ENCODE assay signal across 23 cellular contexts in genomic region chr19:1366899-1367870, GRCh38. TPM values are rescaled to one million over a fixed set of nuclear protein-coding genes. Genes with fewer than 3 reads are reported as not detected.
DNase-seq lines count a peak whose midpoint lies in the region; ATAC-seq and TF ChIP-seq lines count a peak whose summit lies in the region.
"Had no signal": no experiment of that assay in that cellular context is flagged by ENCODE, and none has a peak within 500 bp of the region (broad histone marks: within the 10 kb centered on the region; RNA-seq: fewer than 3 reads in every experiment).

No MANE protein-coding gene starts in this region.

- no peaks in the 10 kb centered on the region for H3K9me3 ChIP-seq in BLaER1
- H3K9me3 ChIP-seq in WERI-Rb-1 (ENCODE audit: severe bottlenecking) = no peaks in the 10 kb centered on the region
- no peaks in the 10 kb centered on the region for H3K9me3 ChIP-seq in gastrocnemius medialis
- H3K9me3 ChIP-seq: colonic mucosa, heart left ventricle, sigmoid colon had no signal

- ATAC-seq in HG03039 (IDR thresholded peaks at IDR 0.05; ENCODE audit: unreplicated experiment) = no peak
- no peak for ATAC-seq in gastrocnemius medialis
- ATAC-seq: HCT116, heart left ventricle, left cardiac atrium had no signal

- H3K4me1 ChIP-seq in BLaER1 (peaks cover 100% of the 10 kb centered on the region), gastrocnemius medialis (no peaks in the 10 kb centered on the region)
- H3K4me1 ChIP-seq: colonic mucosa had no signal

- in situ Hi-C loops in KBM-7 (cut with MboI; ENCODE audit: low pct_unique_long_range_greater_than_20kb, low sequenced_read_pairs) = loop anchor here (10.0 kb wide), 1 partner anchor 52 kb away; no protein-coding TSS in a partner anchor
- in situ Hi-C loops in gastrocnemius medialis (cut with MboI; ENCODE audit: low sequenced_read_pairs in 4 of 4) = no loop called here

- H4K20me1 ChIP-seq in BLaER1 = no peaks in the 10 kb centered on the region; the same call in 1 of the 2 replicates

- TF ChIP-seq CTCF in WERI-Rb-1 (IDR thresholded peaks at IDR 0.05; ENCODE audit: low read depth, low read length) (no peak), gastrocnemius medialis (IDR thresholded peaks at IDR 0.05 in 4 of 5, conservative IDR thresholded peaks at IDR 0.05 in 1 of 5) (no peak)

- peak; percentile 59 for DNase-seq in KBM-7
- no peak for DNase-seq in WERI-Rb-1
- peak; percentile 56 for DNase-seq in medulla oblongata (ENCODE audit: extremely low spot score)
- no peak for DNase-seq in activated CD8-positive, alpha-beta memory T cell treated with anti-CD3 and anti-CD28 coated beads for 24 hours
- no peak for DNase-seq in gastrocnemius medialis
- DNase-seq: activated B cell treated with CpG ODN at 0.5 μM for 24 hours; activated CD4-positive, alpha-beta T cell treated with anti-CD3 and anti-CD28 coated beads, Interleukin-2, amount 50 U/mL, for 48 hours; activated gamma-delta T cell treated with Interleukin-2 at 50 U/mL for 16 hours; brain microvascular endothelial cell; CD4-positive, alpha-beta memory T cell; colonic mucosa; DMS53; GDM1; heart left ventricle; left cardiac atrium; NCI-H187; NCI-H2227 treated with DMSO at 0.1 percent for 48 hours; NCI-H774; sigmoid colon; stimulated activated CD4-positive, alpha-beta T cell treated with anti-CD3 and anti-CD28 coated beads, Interleukin-15, amount 100 ng/mL, for 24 hours had no signal

- peaks cover 33% of the 10 kb centered on the region for H3K36me3 ChIP-seq in BLaER1
- peaks cover 79% of the 10 kb centered on the region for H3K36me3 ChIP-seq in WERI-Rb-1
- peaks cover 0 to 78% of the 10 kb centered on the region in 2 donors for H3K36me3 ChIP-seq in gastrocnemius medialis
- H3K36me3 ChIP-seq: colonic mucosa had no signal

- H3K4me2 ChIP-seq in BLaER1 = peak overlapping the region; percentile 99

- H3K27me3 ChIP-seq in BLaER1 = no peaks in the 10 kb centered on the region
- no peaks in the 10 kb centered on the region for H3K27me3 ChIP-seq in WERI-Rb-1 (ENCODE audit: insufficient read depth, low read depth, severe bottlenecking)
- no peaks in the 10 kb centered on the region for H3K27me3 ChIP-seq in gastrocnemius medialis
- H3K27me3 ChIP-seq: brain microvascular endothelial cell, colonic mucosa, heart left ventricle, sigmoid colon had no signal

- H3K4me3 ChIP-seq in BLaER1 = no peak overlapping the region
- no peak overlapping the region for H3K4me3 ChIP-seq in WERI-Rb-1 (ENCODE audit: low read depth, low read length)
- H3K4me3 ChIP-seq in gastrocnemius medialis = no peak overlapping the region
- H3K4me3 ChIP-seq: colonic mucosa, heart left ventricle, sigmoid colon had no signal

- intact Hi-C loops in gastrocnemius medialis (cut with DNase I; ENCODE audit: low total_unique reads) = no loop called here

- no peak for TF ChIP-seq POLR2A in gastrocnemius medialis (IDR thresholded peaks at IDR 0.05)

- H3K9ac ChIP-seq in BLaER1 = peak overlapping the region; percentile 72

- H3K27ac ChIP-seq in BLaER1 (peak overlapping the region; percentile 86), WERI-Rb-1 (peak overlapping the region; percentile 34), gastrocnemius medialis (no peak overlapping the region)
- H3K27ac ChIP-seq: brain microvascular endothelial cell, colonic mucosa, heart left ventricle, sigmoid colon had no signal

RNA-seq across cellular contexts. Expression of gene NDUFS7, which starts 16.5 kb away (rescaled TPM):
- total RNA-seq in gastrocnemius medialis = 100 to 1,000 TPM; 259 to 497 (median 377) TPM

RNA-seq across cellular contexts. Expression of gene GAMT, which starts 34.2 kb away (rescaled TPM):
- 100 to 1,000 TPM; 269 to 421 (median 373) TPM for total RNA-seq in gastrocnemius medialis

RNA-seq across cellular contexts. Expression of gene DAZAP1, which starts 40.2 kb away (rescaled TPM):
- total RNA-seq in gastrocnemius medialis = 10 to 100 TPM; 53.7 to 74.1 (median 63.4) TPM

Comparison
In these comparisons a context has a peak if more than half of its experiments do, and no peak if none do; other contexts are left out.
1. H3K27ac ChIP-seq: peak in BLaER1 (single experiment) and WERI-Rb-1 (single experiment); none in gastrocnemius medialis (0 of 4).
2. DNase-seq: peak in KBM-7 (single experiment) and medulla oblongata (single experiment); none in WERI-Rb-1 (single experiment), activated CD8-positive, alpha-beta memory T cell treated with anti-CD3 and anti-CD28 coated beads for 24 hours (single experiment) and gastrocnemius medialis (0 of 2).